ENCODE assay signal across 10 cellular contexts in the genomic region with DNA sequence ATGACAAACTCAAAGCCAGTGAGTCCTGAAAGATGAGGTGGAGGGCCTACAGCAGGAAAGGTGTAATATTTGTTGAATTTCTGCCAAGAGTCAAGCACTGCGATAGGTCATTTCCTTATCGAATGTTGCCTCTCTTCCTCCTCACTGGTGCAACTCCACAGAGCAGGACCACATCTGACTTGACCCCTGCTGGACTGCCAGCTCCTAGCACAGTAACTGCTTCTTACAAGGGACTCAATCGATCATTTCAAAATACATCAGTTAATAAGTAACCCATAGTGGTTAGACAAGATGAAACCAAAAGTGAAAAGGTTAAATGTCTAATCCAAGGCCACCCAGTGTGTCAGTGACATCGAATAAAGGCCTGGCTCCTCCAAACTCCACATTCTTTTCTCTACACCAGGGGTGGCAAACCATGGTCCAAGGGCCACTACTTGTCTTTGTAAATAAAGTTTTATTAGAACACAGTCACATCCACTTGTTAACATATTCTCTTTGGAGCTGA.
DNase-seq lines count a peak whose midpoint lies in the region; ATAC-seq, FAIRE-seq and TF ChIP-seq lines count a peak whose summit lies in the region.
"Had no signal": no experiment of that assay in that cellular context is flagged by ENCODE, and none has a peak within 500 bp of the region (broad histone marks: within the 10 kb centered on the region; RNA-seq: fewer than 3 reads in every experiment).

No MANE protein-coding gene starts in this region.

- no peaks in the 10 kb centered on the region for H3K4me1 Mint-ChIP-seq in activated T-cell treated with anti-CD3 and anti-CD28 coated beads, Interleukin-2, amount 50 U/mL, for 4 hours (ENCODE audit: low read depth)

- H3K4me3 ChIP-seq in spleen = no peak overlapping the region

- H3K9me3 Mint-ChIP-seq in activated T-cell treated with anti-CD3 and anti-CD28 coated beads, Interleukin-2, amount 50 U/mL, for 4 hours = no peaks in the 10 kb centered on the region

- no peaks in the 10 kb centered on the region for H3K4me1 ChIP-seq in spleen

- whole genome bisulfite sequencing in spleen, 5 donors = 64 to 79% (median 69%) methylated on average over 4 of the region's 4 CpGs

- no peak overlapping the region for H3K4me3 Mint-ChIP-seq in activated T-cell treated with anti-CD3 and anti-CD28 coated beads, Interleukin-2, amount 50 U/mL, for 4 hours

- no peaks in the 10 kb centered on the region for H3K36me3 Mint-ChIP-seq in activated T-cell treated with anti-CD3 and anti-CD28 coated beads, Interleukin-2, amount 50 U/mL, for 4 hours (ENCODE audit: insufficient read depth)

- ATAC-seq in GM21526 (IDR thresholded peaks at IDR 0.05; ENCODE audit: low FRiP score, unreplicated experiment) (peak; percentile 64), HG03439 (IDR thresholded peaks at IDR 0.05; ENCODE audit: unreplicated experiment) (peak; percentile 51)
- ATAC-seq in activated T-cell treated with anti-CD3 and anti-CD28 coated beads, Interleukin-2, amount 50 U/mL, for 4 hours = no peak

- TF ChIP-seq CTCF in spleen (IDR thresholded peaks at IDR 0.05 in 8 of 11, conservative IDR thresholded peaks at IDR 0.05 in 3 of 11) = no peak

- TF ChIP-seq POLR2A in GM12892 (IDR thresholded peaks at IDR 0.05; ENCODE audit: low read depth, low read length) = no peak
- TF ChIP-seq POLR2A in spleen (IDR thresholded peaks at IDR 0.05) = no peak

- H3K36me3 ChIP-seq in spleen = no peaks in the 10 kb centered on the region

- no peaks in the 10 kb centered on the region for H3K9me3 ChIP-seq in spleen

- no peaks in the 10 kb centered on the region for H3K27me3 ChIP-seq in spleen (replicated peaks in 1 of 7)

- DNase-seq in GM12892 (ENCODE audit: insufficient read length) = peak; percentile 25
- no peak for DNase-seq in activated T-cell treated with anti-CD3 and anti-CD28 coated beads, Interleukin-2, amount 50 U/mL, for 4 hours
- no peak for DNase-seq in spleen
- no peak for DNase-seq in NK-92 treated with Interleukin-12 subunit alpha and Interleukin-12 subunit beta, amount 100 ng/mL, for 24 hours (lab: John Stamatoyannopoulos, UW)
- DNase-seq in dedifferentiated amniotic fluid mesenchymal stem cell (ENCODE audit: extremely low spot score) = no peak
- DNase-seq: DND-41 had no signal

- FAIRE-seq in GM12892 (lab: Jason Lieb, UNC) (peak; percentile 80), islet of Langerhans (lab: Jason Lieb, UNC) (peak; percentile 24)

- intact Hi-C loops in spleen (cut with DNase I; ENCODE audit: low total_unique reads) = no loop called here

- H3K27me3 Mint-ChIP-seq in activated T-cell treated with anti-CD3 and anti-CD28 coated beads, Interleukin-2, amount 50 U/mL, for 4 hours (ENCODE audit: low read depth) = peaks cover 6% of the 10 kb centered on the region

- H3K27ac ChIP-seq in spleen = no peak overlapping the region
- H3K27ac ChIP-seq: VCaP had no signal

Comparison
In these comparisons a context has a peak if more than half of its experiments do, and no peak if none do; other contexts are left out.
1. ATAC-seq: peak in GM21526 (single experiment) and HG03439 (single experiment); none in activated T-cell treated with anti-CD3 and anti-CD28 coated beads, Interleukin-2, amount 50 U/mL, for 4 hours (0 of 2).